25 cellular contexts compared by ENCODE assay signal in genomic region chr1:176227579-176227978, GRCh38. TPM values are rescaled to one million over a fixed set of nuclear protein-coding genes. Genes with fewer than 3 reads are reported as not detected.
DNase-seq lines count a peak whose midpoint lies in the region; ATAC-seq, FAIRE-seq and TF ChIP-seq lines count a peak whose summit lies in the region.
"Had no signal": no experiment of that assay in that cellular context is flagged by ENCODE, and none has a peak within 500 bp of the region (broad histone marks: within the 10 kb centered on the region; RNA-seq: fewer than 3 reads in every experiment).

No MANE protein-coding gene starts in this region.

- H3K9ac ChIP-seq in IMR-90 (ENCODE audit: low read depth, low read length) (no peak overlapping the region; the same call in 1 of the 2 replicates), K562 (ENCODE audit: insufficient read depth in 1 of 2, low read depth in 2 of 2, low read length in 2 of 2) (no peak overlapping the region)

- no peaks in the 10 kb centered on the region for H3K36me3 Mint-ChIP-seq in HFFc6 (ENCODE audit: low read depth)
- H3K36me3 Mint-ChIP-seq in activated CD4-positive, alpha-beta T cell treated with anti-CD3 and anti-CD28 coated beads, Interleukin-2, amount 10 ng/mL, durations not matched to agents 24 days and 14 days (ENCODE audit: low read depth) = no peaks in the 10 kb centered on the region
- H3K36me3 Mint-ChIP-seq: CD8-positive, alpha-beta T cell had no signal

- no peak overlapping the region for H4K5ac ChIP-seq in IMR-90 (ENCODE audit: low read depth, low read length)

- H3K4me2 ChIP-seq in IMR-90 (ENCODE audit: low read depth, low read length) = peak overlapping the region; percentile 58
- no peak overlapping the region for H3K4me2 ChIP-seq in K562 (ENCODE audit: insufficient read depth, low read length)

- H3K27ac ChIP-seq in IMR-90 (ENCODE audit: insufficient read depth, low read length) (no peak overlapping the region), K562 (ENCODE audit: extremely low read depth, low read depth, low read length) (no peak overlapping the region), thyroid gland (peak overlapping the region; percentile 67 to 84 (median 74)), upper lobe of right lung (no peak overlapping the region)
- H3K27ac ChIP-seq: C4-2B, HL-60, Peyer's patch had no signal

- H3K23ac ChIP-seq in IMR-90 (ENCODE audit: low read depth, low read length) = no peak overlapping the region

- ATAC-seq in IMR-90 (ENCODE audit: low read depth) (0 out of 2 replicates have a peak, but pooled peaks have one; percentile 21), K562 (no peak), upper lobe of right lung (no peak)
- ATAC-seq: CD8-positive, alpha-beta T cell had no signal

- H3K4me1 Mint-ChIP-seq in HFFc6 (ENCODE audit: low read depth) = peaks cover 11% of the 10 kb centered on the region; the same call in 1 of the 2 replicates
- H3K4me1 Mint-ChIP-seq in activated CD4-positive, alpha-beta T cell treated with anti-CD3 and anti-CD28 coated beads, Interleukin-2, amount 10 ng/mL, durations not matched to agents 24 days and 14 days = no peaks in the 10 kb centered on the region
- H3K4me1 Mint-ChIP-seq: B cell had no signal

- no peak overlapping the region for H2AK9ac ChIP-seq in IMR-90 (replicated peaks; ENCODE audit: low read depth, low read length, poor library complexity)

- TF ChIP-seq RAD21 in IMR-90 (IDR thresholded peaks at IDR 0.05; ENCODE audit: low read length) (no peak), K562 (CRISPR knock-in tag; conservative IDR thresholded peaks at IDR 0.05 in 1 of 2, IDR thresholded peaks at IDR 0.05 in 1 of 2) (no peak)

- no peak overlapping the region for H3K56ac ChIP-seq in IMR-90 (ENCODE audit: extremely low read depth, insufficient read depth, low read length)

- H4K20me1 ChIP-seq in IMR-90 (ENCODE audit: insufficient read depth, low read length) (no peaks in the 10 kb centered on the region), K562 (replicated peaks; ENCODE audit: control insufficient read depth, insufficient read depth, low read length) (no peaks in the 10 kb centered on the region)

- no peak overlapping the region for H2BK120ac ChIP-seq in IMR-90 (ENCODE audit: low read depth, low read length)

- intact Hi-C loops in IMR-90 (cut with micrococcal nuclease) (no loop called here), K562 (cut with micrococcal nuclease) (no loop called here), thyroid gland (cut with DNase I) (no loop called here), upper lobe of right lung (cut with DNase I) (no loop called here)
- intact Hi-C loops in activated CD4-positive, alpha-beta T cell treated with anti-CD3 and anti-CD28 coated beads, Interleukin-2, amount 10 ng/mL, durations not matched to agents 24 days and 14 days (cut with micrococcal nuclease) = no loop called here

- H3K27me3 Mint-ChIP-seq in HFFc6 (ENCODE audit: insufficient read depth) = peaks cover 5% of the 10 kb centered on the region; the same call in 1 of the 2 replicates
- H3K27me3 Mint-ChIP-seq in activated CD4-positive, alpha-beta T cell treated with anti-CD3 and anti-CD28 coated beads, Interleukin-2, amount 10 ng/mL, durations not matched to agents 24 days and 14 days = no peaks in the 10 kb centered on the region
- H3K27me3 Mint-ChIP-seq: B cell had no signal

- H3K4me1 ChIP-seq in IMR-90 (ENCODE audit: control insufficient read depth, insufficient read depth, low read length) = no peaks in the 10 kb centered on the region
- H3K4me1 ChIP-seq in K562 (replicated peaks in 1 of 2; ENCODE audit: control insufficient read depth in 2 of 2, insufficient read depth in 2 of 2, low read length in 2 of 2) = no peaks in the 10 kb centered on the region; a peak in 1 of 5 replicates
- peaks cover 38 to 41% of the 10 kb centered on the region in 2 donors for H3K4me1 ChIP-seq in thyroid gland
- H3K4me1 ChIP-seq in upper lobe of right lung = no peaks in the 10 kb centered on the region
- H3K4me1 ChIP-seq: Caco-2, Peyer's patch had no signal

- TF ChIP-seq EP300 in K562 (IDR thresholded peaks at IDR 0.05; ENCODE audit: low read length) = no peak

- H3K36me3 ChIP-seq in IMR-90 (ENCODE audit: control insufficient read depth, insufficient read depth, low read length) = no peaks in the 10 kb centered on the region
- H3K36me3 ChIP-seq in K562 (ENCODE audit: control insufficient read depth, insufficient read depth, low read length) = no peaks in the 10 kb centered on the region
- H3K36me3 ChIP-seq in thyroid gland = no peaks in the 10 kb centered on the region
- H3K36me3 ChIP-seq in upper lobe of right lung = no peaks in the 10 kb centered on the region
- H3K36me3 ChIP-seq: Peyer's patch had no signal

- H3K79me2 ChIP-seq in K562 (ENCODE audit: control insufficient read depth, insufficient read depth, low read length) = no peaks in the 10 kb centered on the region

- POLR2A ChIA-PET in IMR-90 (lab: Charles Lee; ENCODE audit: unreplicated experiment) = no interaction called here
- POLR2A ChIA-PET in K562 (lab: Yijun Ruan, JAX) = interaction anchor here (1.8 to 1.9 kb wide), 2 partner anchors 10 to 20 kb away, joined by 4 to 6 read pairs; no protein-coding TSS in a partner anchor

- FAIRE-seq in K562 (lab: Jason Lieb, UNC) = no peak
- FAIRE-seq: GM12891 had no signal

- H3K79me1 ChIP-seq in IMR-90 (ENCODE audit: low read depth in 1 of 2, low read length in 2 of 2) = no peaks in the 10 kb centered on the region

- peak overlapping the region; percentile 59; the same call in 1 of the 2 replicates for H3K18ac ChIP-seq in IMR-90 (ENCODE audit: low read depth, low read length)

- TF ChIP-seq POLR2A in IMR-90 (IDR thresholded peaks at IDR 0.05; ENCODE audit: low read depth, low read length) = no peak
- no peak for TF ChIP-seq POLR2A in K562 (conservative IDR thresholded peaks at IDR 0.05)
- no peak for TF ChIP-seq POLR2A in thyroid gland (IDR thresholded peaks at IDR 0.05)

- H3K9me3 ChIP-seq in IMR-90 (ENCODE audit: control insufficient read depth, insufficient read depth, low read length) = no peaks in the 10 kb centered on the region
- H3K9me3 ChIP-seq in K562 (replicated peaks; ENCODE audit: control insufficient read depth, insufficient read depth, low read depth, low read length) = no peaks in the 10 kb centered on the region
- H3K9me3 ChIP-seq in thyroid gland = no peaks in the 10 kb centered on the region
- H3K9me3 ChIP-seq in upper lobe of right lung = no peaks in the 10 kb centered on the region
- H3K9me3 ChIP-seq: Caco-2, Peyer's patch had no signal

- TF ChIP-seq CTCF in HFFc6 (IDR thresholded peaks at IDR 0.05) (no peak), IMR-90 (conservative IDR thresholded peaks at IDR 0.05; ENCODE audit: low read depth, low read length) (no peak), K562 (IDR thresholded peaks at IDR 0.05 in 2 of 3, conservative IDR thresholded peaks at IDR 0.05 in 1 of 3; ENCODE audit: insufficient read depth in 2 of 3, low read depth in 1 of 3, low read length in 3 of 3) (no peak), thyroid gland (IDR thresholded peaks at IDR 0.05) (no peak), upper lobe of right lung (IDR thresholded peaks at IDR 0.05) (no peak)

- H3K4me3 Mint-ChIP-seq in HFFc6 = peak overlapping the region; percentile 79; the same call in 1 of the 2 replicates
- H3K4me3 Mint-ChIP-seq in activated CD4-positive, alpha-beta T cell treated with anti-CD3 and anti-CD28 coated beads, Interleukin-2, amount 10 ng/mL, durations not matched to agents 24 days and 14 days = no peak overlapping the region
- H3K4me3 Mint-ChIP-seq: B cell; CD8-positive, alpha-beta T cell had no signal

- CTCF ChIA-PET in IMR-90 (lab: Yijun Ruan, JAX) (no interaction called here), K562 (lab: Yijun Ruan, JAX; ENCODE audit: low intra/inter-chr PET ratio) (no interaction called here)

- H4K8ac ChIP-seq in IMR-90 (ENCODE audit: low read depth in 2 of 2, low read length in 2 of 2) = no peak overlapping the region

- H2AFZ ChIP-seq in IMR-90 (replicated peaks; ENCODE audit: low read length, poor library complexity) = no peak overlapping the region
- peak overlapping the region; percentile 7; the same call in 1 of the 2 replicates for H2AFZ ChIP-seq in K562 (ENCODE audit: low read depth, low read length)

- H3K4ac ChIP-seq in IMR-90 (ENCODE audit: low read depth, low read length) = no peak overlapping the region

- H3K27ac Mint-ChIP-seq in HFFc6 = peak overlapping the region; percentile 64; the same call in 1 of the 2 replicates
- no peak overlapping the region for H3K27ac Mint-ChIP-seq in activated CD4-positive, alpha-beta T cell treated with anti-CD3 and anti-CD28 coated beads, Interleukin-2, amount 10 ng/mL, durations not matched to agents 24 days and 14 days
- H3K27ac Mint-ChIP-seq: B cell; CD8-positive, alpha-beta T cell had no signal

- no peak overlapping the region for H3K14ac ChIP-seq in IMR-90 (replicated peaks; ENCODE audit: low read depth, low read length)

- no TSS peak for BruUV-seq in IMR-90 (replicated peaks; lab: Mats Ljungman, UMichigan)
- no TSS peak for BruUV-seq in K562 (replicated peaks; lab: Mats Ljungman, UMichigan)

- no peaks in the 10 kb centered on the region for H3K9me3 Mint-ChIP-seq in HFFc6
- H3K9me3 Mint-ChIP-seq in activated CD4-positive, alpha-beta T cell treated with anti-CD3 and anti-CD28 coated beads, Interleukin-2, amount 10 ng/mL, durations not matched to agents 24 days and 14 days = peaks cover 4% of the 10 kb centered on the region
- H3K9me3 Mint-ChIP-seq: CD8-positive, alpha-beta T cell had no signal

- H3K9me1 ChIP-seq in IMR-90 (ENCODE audit: insufficient read depth, low read length) (no peaks in the 10 kb centered on the region), K562 (ENCODE audit: control insufficient read depth, insufficient read depth, low read length) (no peaks in the 10 kb centered on the region)

- in situ Hi-C loops in IMR-90 (cut with MboI; ENCODE audit: low sequenced_read_pairs) (no loop called here), K562 (cut with MboI) (no loop called here)

- dilution Hi-C loops in IMR-90 (cut with HindIII; ENCODE audit: low sequenced_read_pairs, unreplicated experiment) = no loop called here

- 83% methylated on average over 1 of the region's 3 CpGs; no CpG with 5 or more reads in 1 of the 2 experiments for WGBS in IMR-90 (ENCODE audit: extremely low coverage in 2 of 2, insufficient read length in 1 of 2), 2 experiments
- 7% methylated on average over 3 of the region's 3 CpGs for WGBS in K562 (ENCODE audit: insufficient coverage, low coverage, missing lambda C conversion rate)
- whole genome bisulfite sequencing in thyroid gland, 2 donors = 39 to 46% methylated on average over 3 of the region's 3 CpGs

- H2BK15ac ChIP-seq in IMR-90 (ENCODE audit: low read depth, low read length) = no peak overlapping the region

- no peak overlapping the region for H2BK20ac ChIP-seq in IMR-90 (ENCODE audit: low read depth, low read length)

- DNase-seq in HFFc6 (no peak), IMR-90 (no peak), K562 (ENCODE audit: extremely low read depth in 1 of 4, low spot score in 3 of 4) (no peak), thyroid gland (no peak), upper lobe of right lung (no peak), iPS-NIHi11 (ENCODE audit: low spot score) (no peak)
- DNase-seq in activated CD4-positive, alpha-beta T cell treated with anti-CD3 and anti-CD28 coated beads, Interleukin-2, amount 10 ng/mL, durations not matched to agents 24 days and 14 days = no peak
- DNase-seq: Caco-2; CD8-positive, alpha-beta T cell; GOT3; HCEC 1CT; KG1; MM.1S; NCI-H1417; NCI-H1694; NCI-H2081; NCI-H2227 treated with DMSO at 0.1 percent for 48 hours; NCI-H526 treated with DMSO at 0.1 percent for 48 hours; Peyer's patch; SHP77 treated with DMSO at 0.1 percent for 48 hours; SW 1271 had no signal

- H3K4me3 ChIP-seq in IMR-90 (ENCODE audit: insufficient read depth, low read depth, low read length) (peak overlapping the region; percentile 24; the same call in 1 of the 2 replicates), K562 (no peak overlapping the region), thyroid gland (replicated peaks in 1 of 3) (no peak overlapping the region), upper lobe of right lung (no peak overlapping the region)
- H3K4me3 ChIP-seq: Peyer's patch had no signal

- no peak overlapping the region for H2BK5ac ChIP-seq in IMR-90 (ENCODE audit: low read depth, low read length, poor library complexity, severe bottlenecking)

- H2AK5ac ChIP-seq in IMR-90 (ENCODE audit: low read depth, low read length) = no peak overlapping the region

- no peak overlapping the region for H4K91ac ChIP-seq in IMR-90 (ENCODE audit: insufficient read depth, low read depth, low read length)

- H3K27me3 ChIP-seq in IMR-90 (ENCODE audit: control insufficient read depth, insufficient read depth, low read length) (no peaks in the 10 kb centered on the region), K562 (ENCODE audit: control insufficient read depth in 2 of 2, insufficient read depth in 2 of 2, low read length in 2 of 2) (peaks cover 0 to 2% of the 10 kb centered on the region in 2 experiments; a peak in 1 of 5 replicates), thyroid gland (no peaks in the 10 kb centered on the region), upper lobe of right lung (no peaks in the 10 kb centered on the region)
- H3K27me3 ChIP-seq: Peyer's patch had no signal

RNA-seq across cellular contexts. Expression of gene COP1, which starts 20.5 kb away (rescaled TPM):
- 10 to 100 TPM; 27.8 to 33.0 (median 30.1) TPM for total RNA-seq in HFFc6 (2021; fragmentation: NEBNext Ultra II Directional; extraction: Animal tissue kit (Norgen Biotek cat#: 25700))
- total RNA-seq in IMR-90 (2012; rRNA removed) (35.0 and 44.4 TPM in 2 replicates), K562 (2014; rRNA removed) (39.1 and 54.6 TPM in 2 replicates), K562 (2014; rRNA removed; fragmentation: Illumina TruSeq; extraction: Trizol) (77.7 and 90.3 TPM in 2 replicates), K562 (2015; rRNA removed; fragmentation: Illumina TruSeq; extraction: Trizol) (74.6 and 77.1 TPM in 2 replicates), K562 (2021) (53.8 and 58.6 TPM in 2 replicates), thyroid gland (100 to 1,000 TPM in 1 of 4 donors, 10 to 100 TPM in 3; 67.8 to 116 (median 78.5) TPM), upper lobe of right lung (38.7 TPM)
- polyA plus RNA-seq in IMR-90 (2012; rRNA removed) (12.8 and 17.8 TPM in 2 replicates), K562 (2011; rRNA removed) (60.6 and 60.8 TPM in 2 replicates), K562 (2014; fragmentation: Illumina TruSeq; extraction: Trizol) (56.3 and 58.6 TPM in 2 replicates), K562 (2014; fragmentation: Nextera tagmentation; extraction: Ambion mirVana) (10 to 100 TPM; 25.8 to 29.5 TPM), K562 (2014; rRNA removed) (43.7 and 46.5 TPM in 2 replicates)
- polyA plus RNA-seq in IMR-90 (2012; cell fraction: cytosol; rRNA removed) = 4.6 and 5.4 TPM in 2 replicates
- 3.6 and 10.8 TPM in 2 replicates for polyA plus RNA-seq in IMR-90 (2012; cell fraction: nucleus; rRNA removed; ENCODE audit: low replicate concordance)
- 123 and 224 TPM in 2 replicates for total RNA-seq in K562 (2011; cell fraction: chromatin; rRNA removed; ENCODE audit: low replicate concordance)
- total RNA-seq in K562 (2011; cell fraction: nucleolus; rRNA removed) = 57.4 and 60.3 TPM in 2 replicates
- 81.3 and 89.8 TPM in 2 replicates for total RNA-seq in K562 (2011; cell fraction: nucleoplasm; rRNA removed)
- 20.1 and 43.7 TPM in 2 replicates for polyA plus RNA-seq in K562 (2011; cell fraction: cytosol; rRNA removed)
- 22.1 and 43.6 TPM in 2 replicates for polyA plus RNA-seq in K562 (2011; cell fraction: nucleus; rRNA removed)
- 53.4 and 55.8 TPM in 2 replicates for polyA plus RNA-seq in K562 (2012)
- 151 and 181 TPM in 2 replicates for polyA minus RNA-seq in K562 (2011; rRNA and poly(A)+ RNA removed)
- polyA minus RNA-seq in K562 (2011; cell fraction: cytosol; rRNA and poly(A)+ RNA removed) = 38.4 and 46.2 TPM in 2 replicates
- polyA minus RNA-seq in K562 (2011; cell fraction: nucleus; rRNA and poly(A)+ RNA removed) = 82.7 and 136 TPM in 2 replicates
- total RNA-seq in activated CD4-positive, alpha-beta T cell treated with anti-CD3 and anti-CD28 coated beads, Interleukin-2, amount 10 ng/mL, durations not matched to agents 24 days and 14 days = 48.6 and 51.4 TPM in 2 replicates

Comparison
In these comparisons a context has a peak if more than half of its experiments do, and no peak if none do; other contexts are left out.
1. H3K27ac ChIP-seq: peak in thyroid gland (3 of 3); none in IMR-90 (single experiment), K562 (single experiment) and upper lobe of right lung (single experiment).